18 cellular contexts compared by ENCODE assay signal in genomic region chr13:97945792-97946419, GRCh38. TPM values are rescaled to one million over a fixed set of nuclear protein-coding genes. Genes with fewer than 3 reads are reported as not detected.
DNase-seq lines count a peak whose midpoint lies in the region; ATAC-seq and TF ChIP-seq lines count a peak whose summit lies in the region.
"Had no signal": no experiment of that assay in that cellular context is flagged by ENCODE, and none has a peak within 500 bp of the region (broad histone marks: within the 10 kb centered on the region; RNA-seq: fewer than 3 reads in every experiment).

No MANE protein-coding gene starts in this region.

- 55 to 61% methylated on average over 5 of the region's 5 CpGs for WGBS in GM23248 (ENCODE audit: low coverage in 1 of 2, low lambda C conversion rate in 2 of 2, missing lambda C conversion rate in 2 of 2), 2 experiments

- ATAC-seq in RWPE2 (ENCODE audit: low read depth) (no peak), HG03457 (IDR thresholded peaks at IDR 0.05; ENCODE audit: unreplicated experiment) (no peak)
- ATAC-seq: gastrocnemius medialis; naive thymus-derived CD8-positive, alpha-beta T cell had no signal

- TF ChIP-seq CTCF in RWPE2 (IDR thresholded peaks at IDR 0.05; ENCODE audit: poor library complexity, severe bottlenecking) (no peak), foreskin fibroblast (IDR thresholded peaks at IDR 0.05; ENCODE audit: low read depth, low read length) (no peak)

- peak overlapping the region; percentile 50; the same call in 1 of the 2 replicates for H2AFZ ChIP-seq in GM23248

- in situ Hi-C loops in GM23248 (cut with MboI): no loop called here

- H3K9me3 ChIP-seq in GM23248 (ENCODE audit: low read depth) (no peaks in the 10 kb centered on the region), RWPE2 (ENCODE audit: severe bottlenecking) (peaks cover 4% of the 10 kb centered on the region)
- H3K9me3 ChIP-seq: gastrocnemius medialis, prostate gland, SJCRH30 had no signal

- H4K20me1 ChIP-seq in GM23248 (ENCODE audit: insufficient read depth): no peaks in the 10 kb centered on the region

- H3K4me3 ChIP-seq in GM23248 (no peak overlapping the region), RWPE2 (ENCODE audit: severe bottlenecking) (no peak overlapping the region), foreskin fibroblast (ENCODE audit: low read depth in 1 of 2, low read length in 2 of 2) (no peak overlapping the region)
- H3K4me3 ChIP-seq: gastrocnemius medialis, lung, prostate gland, SJCRH30 had no signal

- H3K4me2 ChIP-seq in GM23248 (ENCODE audit: unreplicated experiment): peak overlapping the region; percentile 32

- H3K27ac ChIP-seq in GM23248: peak overlapping the region; percentile 60
- peak overlapping the region; percentile 94 for H3K27ac ChIP-seq in RWPE2 (ENCODE audit: poor library complexity, severe bottlenecking)
- H3K27ac ChIP-seq: C4-2B, gastrocnemius medialis, prostate gland, SJCRH30 had no signal

- H3K27me3 ChIP-seq in GM23248 (replicated peaks; ENCODE audit: insufficient read depth) (no peaks in the 10 kb centered on the region), RWPE2 (ENCODE audit: insufficient read depth, poor library complexity, severe bottlenecking) (no peaks in the 10 kb centered on the region)
- H3K27me3 ChIP-seq: gastrocnemius medialis, SJCRH30 had no signal

- peaks cover 34% of the 10 kb centered on the region for H3F3A ChIP-seq in GM23248 (ENCODE audit: insufficient read depth)

- no peaks in the 10 kb centered on the region for H3K36me3 ChIP-seq in GM23248 (ENCODE audit: low read depth)
- H3K36me3 ChIP-seq in RWPE2 (ENCODE audit: low read depth): no peaks in the 10 kb centered on the region
- H3K36me3 ChIP-seq: gastrocnemius medialis, prostate gland, SJCRH30 had no signal

- DNase-seq in EL: peak; percentile 64
- peak; percentile 32 for DNase-seq in GM23248
- no peak for DNase-seq in RWPE2 (ENCODE audit: low spot score)
- DNase-seq in foreskin fibroblast: peak; percentile 16 to 41
- no peak for DNase-seq in SIG-M5 (lab: John Stamatoyannopoulos, UW)
- DNase-seq in T-helper 1 cell: no peak
- DNase-seq in NCI-H510A treated with DMSO at 0.1 percent for 48 hours (lab: John Stamatoyannopoulos, UW): no peak
- DNase-seq: activated gamma-delta T cell; DMS79; effector CD8-positive, alpha-beta T cell; gastrocnemius medialis; naive thymus-derived CD8-positive, alpha-beta T cell; NCI-H1048; SJCRH30 had no signal

- H3K79me2 ChIP-seq in GM23248 (ENCODE audit: insufficient read depth): no peaks in the 10 kb centered on the region

- no peak overlapping the region for H3K9ac ChIP-seq in GM23248

- H3K9me2 ChIP-seq in GM23248 (ENCODE audit: insufficient read depth): no peaks in the 10 kb centered on the region

- H3K4me1 ChIP-seq in GM23248 (ENCODE audit: insufficient read depth) (peaks cover 39% of the 10 kb centered on the region), RWPE2 (ENCODE audit: insufficient read depth, poor library complexity, severe bottlenecking) (peaks cover 31% of the 10 kb centered on the region)
- H3K4me1 ChIP-seq: gastrocnemius medialis, prostate gland had no signal

RNA-seq across cellular contexts. Expression of gene IPO5, which starts 7.6 kb away (rescaled TPM):
- 225 and 229 TPM in 2 replicates for total RNA-seq in GM23248 (2014; rRNA removed; shearing (Covaris generic))
- 97.1 and 97.4 TPM in 2 replicates for polyA plus RNA-seq in GM23248 (2016; fragmentation: Nextera tagmentation; extraction: Ambion mirVana)

Comparison
In these comparisons a context has a peak if more than half of its experiments do, and no peak if none do; other contexts are left out.
1. DNase-seq: peak in EL (single experiment), GM23248 (single experiment) and foreskin fibroblast (2 of 2); none in RWPE2 (single experiment), SIG-M5 (single experiment), T-helper 1 cell (0 of 5) and NCI-H510A treated with DMSO at 0.1 percent for 48 hours (single experiment).